ENCODE assay signal across 1 cellular context in genomic region chr1:244869364-244869827, GRCh38.
TF ChIP-seq lines count a peak whose summit lies in the region.

No MANE protein-coding gene starts in this region.

TF ChIP-seq in HepG2, 621 proteins besides CTCF, POLR2A, EP300 and RAD21 (continued from another document and continues in another):
- TF ChIP-seq, protein P1, sequence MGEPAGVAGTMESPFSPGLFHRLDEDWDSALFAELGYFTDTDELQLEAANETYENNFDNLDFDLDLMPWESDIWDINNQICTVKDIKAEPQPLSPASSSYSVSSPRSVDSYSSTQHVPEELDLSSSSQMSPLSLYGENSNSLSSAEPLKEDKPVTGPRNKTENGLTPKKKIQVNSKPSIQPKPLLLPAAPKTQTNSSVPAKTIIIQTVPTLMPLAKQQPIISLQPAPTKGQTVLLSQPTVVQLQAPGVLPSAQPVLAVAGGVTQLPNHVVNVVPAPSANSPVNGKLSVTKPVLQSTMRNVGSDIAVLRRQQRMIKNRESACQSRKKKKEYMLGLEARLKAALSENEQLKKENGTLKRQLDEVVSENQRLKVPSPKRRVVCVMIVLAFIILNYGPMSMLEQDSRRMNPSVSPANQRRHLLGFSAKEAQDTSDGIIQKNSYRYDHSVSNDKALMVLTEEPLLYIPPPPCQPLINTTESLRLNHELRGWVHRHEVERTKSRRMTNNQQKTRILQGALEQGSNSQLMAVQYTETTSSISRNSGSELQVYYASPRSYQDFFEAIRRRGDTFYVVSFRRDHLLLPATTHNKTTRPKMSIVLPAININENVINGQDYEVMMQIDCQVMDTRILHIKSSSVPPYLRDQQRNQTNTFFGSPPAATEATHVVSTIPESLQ (CRISPR knock-in tag; conservative IDR thresholded peaks at IDR 0.05) = no peak
- TF ChIP-seq NPAS2 (CRISPR knock-in tag; IDR thresholded peaks at IDR 0.05; ENCODE audit: borderline replicate concordance) = no peak
- no peak for TF ChIP-seq SIX4 (CRISPR knock-in tag; IDR thresholded peaks at IDR 0.05)
- no peak for TF ChIP-seq TMF1 (CRISPR knock-in tag; IDR thresholded peaks at IDR 0.05; ENCODE audit: low read depth)
- no peak for TF ChIP-seq BRD4 (CRISPR knock-in tag; IDR thresholded peaks at IDR 0.05)
- TF ChIP-seq JUN (CRISPR knock-in tag; IDR thresholded peaks at IDR 0.05) = no peak
- TF ChIP-seq ZNF546 (CRISPR knock-in tag; conservative IDR thresholded peaks at IDR 0.05) = no peak
- TF ChIP-seq ARNTL (CRISPR knock-in tag; IDR thresholded peaks at IDR 0.05) = no peak
- no peak for TF ChIP-seq RBM22 (optimal IDR thresholded peaks at IDR 0.05; ENCODE audit: low read length)
- TF ChIP-seq ZNF562 (CRISPR knock-in tag; IDR thresholded peaks at IDR 0.05; ENCODE audit: borderline replicate concordance) = no peak
- TF ChIP-seq AKAP8 (CRISPR knock-in tag; IDR thresholded peaks at IDR 0.05) = no peak
- TF ChIP-seq CENPX (CRISPR knock-in tag; IDR thresholded peaks at IDR 0.05) = no peak
- TF ChIP-seq ZNF766 (CRISPR knock-in tag; IDR thresholded peaks at IDR 0.05; ENCODE audit: borderline replicate concordance) = no peak
- no peak for TF ChIP-seq RXRA (CRISPR knock-in tag; IDR thresholded peaks at IDR 0.05)
- no peak for TF ChIP-seq ZNF607 (CRISPR knock-in tag; IDR thresholded peaks at IDR 0.05; ENCODE audit: borderline replicate concordance)
- TF ChIP-seq ERF (CRISPR knock-in tag; IDR thresholded peaks at IDR 0.05) = no peak
- TF ChIP-seq SAP130 (CRISPR knock-in tag; IDR thresholded peaks at IDR 0.05; ENCODE audit: low read depth) = 0 out of 2 replicates have a peak, but pooled peaks have one; percentile 40
- no peak for TF ChIP-seq ZNF362 (CRISPR knock-in tag; IDR thresholded peaks at IDR 0.05; ENCODE audit: borderline replicate concordance)
- TF ChIP-seq JDP2 (CRISPR knock-in tag; IDR thresholded peaks at IDR 0.05; ENCODE audit: borderline replicate concordance) = no peak
- TF ChIP-seq ZNF788 (CRISPR knock-in tag; IDR thresholded peaks at IDR 0.05; ENCODE audit: borderline replicate concordance) = no peak
- TF ChIP-seq HOXA7 (CRISPR knock-in tag; IDR thresholded peaks at IDR 0.05) = no peak
- TF ChIP-seq SNAI1 (CRISPR knock-in tag; IDR thresholded peaks at IDR 0.05; ENCODE audit: borderline replicate concordance) = no peak
- no peak for TF ChIP-seq ZNF251 (CRISPR knock-in tag; IDR thresholded peaks at IDR 0.05)
- no peak for TF ChIP-seq FOSL1 (CRISPR knock-in tag; IDR thresholded peaks at IDR 0.05; ENCODE audit: borderline replicate concordance)
- 0 out of 2 replicates have a peak, but pooled peaks have one; percentile 15 for TF ChIP-seq IRF2 (CRISPR knock-in tag; IDR thresholded peaks at IDR 0.05)
- TF ChIP-seq SETDB1 (CRISPR knock-in tag; IDR thresholded peaks at IDR 0.05; ENCODE audit: borderline replicate concordance) = no peak
- TF ChIP-seq NR2C2 (CRISPR knock-in tag; IDR thresholded peaks at IDR 0.05; ENCODE audit: borderline replicate concordance) = 0 out of 2 replicates have a peak, but pooled peaks have one; percentile 15
- TF ChIP-seq ZNF274 (CRISPR knock-in tag; IDR thresholded peaks at IDR 0.05) = no peak
- TF ChIP-seq HDAC2 (CRISPR knock-in tag; IDR thresholded peaks at IDR 0.05) = no peak
- no peak for TF ChIP-seq ZNF737 (CRISPR knock-in tag; IDR thresholded peaks at IDR 0.05; ENCODE audit: borderline replicate concordance)
- TF ChIP-seq, protein P2, sequence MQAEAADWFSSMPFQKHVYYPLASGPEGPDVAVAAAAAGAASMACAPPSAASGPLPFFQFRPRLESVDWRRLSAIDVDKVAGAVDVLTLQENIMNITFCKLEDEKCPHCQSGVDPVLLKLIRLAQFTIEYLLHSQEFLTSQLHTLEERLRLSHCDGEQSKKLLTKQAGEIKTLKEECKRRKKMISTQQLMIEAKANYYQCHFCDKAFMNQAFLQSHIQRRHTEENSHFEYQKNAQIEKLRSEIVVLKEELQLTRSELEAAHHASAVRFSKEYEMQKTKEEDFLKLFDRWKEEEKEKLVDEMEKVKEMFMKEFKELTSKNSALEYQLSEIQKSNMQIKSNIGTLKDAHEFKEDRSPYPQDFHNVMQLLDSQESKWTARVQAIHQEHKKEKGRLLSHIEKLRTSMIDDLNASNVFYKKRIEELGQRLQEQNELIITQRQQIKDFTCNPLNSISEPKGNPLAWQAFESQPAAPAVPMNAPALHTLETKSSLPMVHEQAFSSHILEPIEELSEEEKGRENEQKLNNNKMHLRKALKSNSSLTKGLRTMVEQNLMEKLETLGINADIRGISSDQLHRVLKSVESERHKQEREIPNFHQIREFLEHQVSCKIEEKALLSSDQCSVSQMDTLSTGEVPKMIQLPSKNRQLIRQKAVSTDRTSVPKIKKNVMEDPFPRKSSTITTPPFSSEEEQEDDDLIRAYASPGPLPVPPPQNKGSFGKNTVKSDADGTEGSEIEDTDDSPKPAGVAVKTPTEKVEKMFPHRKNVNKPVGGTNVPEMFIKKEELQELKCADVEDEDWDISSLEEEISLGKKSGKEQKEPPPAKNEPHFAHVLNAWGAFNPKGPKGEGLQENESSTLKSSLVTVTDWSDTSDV (CRISPR knock-in tag; IDR thresholded peaks at IDR 0.05) = no peak
- TF ChIP-seq, protein P3, sequence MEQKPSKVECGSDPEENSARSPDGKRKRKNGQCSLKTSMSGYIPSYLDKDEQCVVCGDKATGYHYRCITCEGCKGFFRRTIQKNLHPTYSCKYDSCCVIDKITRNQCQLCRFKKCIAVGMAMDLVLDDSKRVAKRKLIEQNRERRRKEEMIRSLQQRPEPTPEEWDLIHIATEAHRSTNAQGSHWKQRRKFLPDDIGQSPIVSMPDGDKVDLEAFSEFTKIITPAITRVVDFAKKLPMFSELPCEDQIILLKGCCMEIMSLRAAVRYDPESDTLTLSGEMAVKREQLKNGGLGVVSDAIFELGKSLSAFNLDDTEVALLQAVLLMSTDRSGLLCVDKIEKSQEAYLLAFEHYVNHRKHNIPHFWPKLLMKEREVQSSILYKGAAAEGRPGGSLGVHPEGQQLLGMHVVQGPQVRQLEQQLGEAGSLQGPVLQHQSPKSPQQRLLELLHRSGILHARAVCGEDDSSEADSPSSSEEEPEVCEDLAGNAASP (CRISPR knock-in tag; IDR thresholded peaks at IDR 0.05; ENCODE audit: borderline replicate concordance) = no peak
- no peak for TF ChIP-seq ZNF280B (CRISPR knock-in tag; IDR thresholded peaks at IDR 0.05; ENCODE audit: borderline replicate concordance)
- peak; percentile 78 for TF ChIP-seq CEBPG (CRISPR knock-in tag; IDR thresholded peaks at IDR 0.05)
- no peak for TF ChIP-seq ARNT (IDR thresholded peaks at IDR 0.05)
- TF ChIP-seq TEF (CRISPR knock-in tag; IDR thresholded peaks at IDR 0.05) = no peak
- no peak for TF ChIP-seq NFKB2 (CRISPR knock-in tag; IDR thresholded peaks at IDR 0.05; ENCODE audit: borderline replicate concordance)
- 0 out of 2 replicates have a peak, but pooled peaks have one; percentile 34 for TF ChIP-seq ELF4 (CRISPR knock-in tag; IDR thresholded peaks at IDR 0.05; ENCODE audit: borderline replicate concordance)
- no peak for TF ChIP-seq ZNF773 (CRISPR knock-in tag; IDR thresholded peaks at IDR 0.05; ENCODE audit: borderline replicate concordance)
- no peak for TF ChIP-seq ETV6 (CRISPR knock-in tag; conservative IDR thresholded peaks at IDR 0.05)
- TF ChIP-seq ZNF468 (CRISPR knock-in tag; IDR thresholded peaks at IDR 0.05) = no peak
- no peak for TF ChIP-seq PHF20 (CRISPR knock-in tag; IDR thresholded peaks at IDR 0.05)
- TF ChIP-seq, protein P4, sequence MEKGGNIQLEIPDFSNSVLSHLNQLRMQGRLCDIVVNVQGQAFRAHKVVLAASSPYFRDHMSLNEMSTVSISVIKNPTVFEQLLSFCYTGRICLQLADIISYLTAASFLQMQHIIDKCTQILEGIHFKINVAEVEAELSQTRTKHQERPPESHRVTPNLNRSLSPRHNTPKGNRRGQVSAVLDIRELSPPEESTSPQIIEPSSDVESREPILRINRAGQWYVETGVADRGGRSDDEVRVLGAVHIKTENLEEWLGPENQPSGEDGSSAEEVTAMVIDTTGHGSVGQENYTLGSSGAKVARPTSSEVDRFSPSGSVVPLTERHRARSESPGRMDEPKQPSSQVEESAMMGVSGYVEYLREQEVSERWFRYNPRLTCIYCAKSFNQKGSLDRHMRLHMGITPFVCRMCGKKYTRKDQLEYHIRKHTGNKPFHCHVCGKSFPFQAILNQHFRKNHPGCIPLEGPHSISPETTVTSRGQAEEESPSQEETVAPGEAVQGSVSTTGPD (CRISPR knock-in tag; IDR thresholded peaks at IDR 0.05) = no peak
- TF ChIP-seq SP140L (CRISPR knock-in tag; IDR thresholded peaks at IDR 0.05; ENCODE audit: borderline replicate concordance) = no peak
- no peak for TF ChIP-seq NFYB (CRISPR knock-in tag; IDR thresholded peaks at IDR 0.05)
- no peak for TF ChIP-seq ZNF761 (CRISPR knock-in tag; conservative IDR thresholded peaks at IDR 0.05)
- TF ChIP-seq ZNF644 (CRISPR knock-in tag; IDR thresholded peaks at IDR 0.05; ENCODE audit: low read depth) = no peak
- TF ChIP-seq POLR2G (IDR thresholded peaks at IDR 0.05; ENCODE audit: low read depth, low read length) = no peak
- no peak for TF ChIP-seq REPIN1 (CRISPR knock-in tag; IDR thresholded peaks at IDR 0.05; ENCODE audit: borderline replicate concordance, low read depth)
- TF ChIP-seq SNRNP70 (IDR thresholded peaks at IDR 0.05; ENCODE audit: low read depth, low read length) = no peak
- 0 out of 2 replicates have a peak, but pooled peaks have one; percentile 25 for TF ChIP-seq SALL2 (CRISPR knock-in tag; IDR thresholded peaks at IDR 0.05)
- TF ChIP-seq, protein P5, sequence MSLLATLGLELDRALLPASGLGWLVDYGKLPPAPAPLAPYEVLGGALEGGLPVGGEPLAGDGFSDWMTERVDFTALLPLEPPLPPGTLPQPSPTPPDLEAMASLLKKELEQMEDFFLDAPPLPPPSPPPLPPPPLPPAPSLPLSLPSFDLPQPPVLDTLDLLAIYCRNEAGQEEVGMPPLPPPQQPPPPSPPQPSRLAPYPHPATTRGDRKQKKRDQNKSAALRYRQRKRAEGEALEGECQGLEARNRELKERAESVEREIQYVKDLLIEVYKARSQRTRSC (CRISPR knock-in tag; IDR thresholded peaks at IDR 0.05; ENCODE audit: low read depth) = no peak
- TF ChIP-seq KDM5B (CRISPR knock-in tag; IDR thresholded peaks at IDR 0.05; ENCODE audit: borderline replicate concordance) = no peak
- TF ChIP-seq WIZ (CRISPR knock-in tag; IDR thresholded peaks at IDR 0.05) = no peak
- no peak for TF ChIP-seq TFE3 (CRISPR knock-in tag; IDR thresholded peaks at IDR 0.05)
- TF ChIP-seq ZMYM2 (CRISPR knock-in tag; IDR thresholded peaks at IDR 0.05) = peak; percentile 84; the same call in 1 of the 2 replicates
- no peak for TF ChIP-seq ZNF629 (CRISPR knock-in tag; conservative IDR thresholded peaks at IDR 0.05)
- no peak for TF ChIP-seq ZMAT5 (CRISPR knock-in tag; IDR thresholded peaks at IDR 0.05; ENCODE audit: borderline replicate concordance, low read depth)
